In genomic region chr3:18791752-18792151, GRCh38 we compare ENCODE assay signal across 22 cellular contexts.
"Had no signal": no experiment of that assay in that cellular context is flagged by ENCODE, and none has a peak within 500 bp of the region (broad histone marks: within the 10 kb centered on the region; RNA-seq: fewer than 3 reads in every experiment).

No MANE protein-coding gene starts in this region.

- H3K4me3 Mint-ChIP-seq: activated B cell treated with CpG ODN at 0.5 μM for 24 hours; activated CD8-positive, alpha-beta T cell treated with anti-CD3 and anti-CD28 coated beads, Interleukin-2, amount 10 ng/mL, durations not matched to agents 7 days and 5 days; activated naive CD8-positive, alpha-beta T cell treated with anti-CD3 and anti-CD28 coated beads for 36 hours had no signal

- H3K27ac Mint-ChIP-seq: activated B cell treated with CpG ODN at 0.5 μM for 24 hours; activated CD8-positive, alpha-beta T cell treated with anti-CD3 and anti-CD28 coated beads, Interleukin-2, amount 10 ng/mL, durations not matched to agents 7 days and 5 days; activated naive CD8-positive, alpha-beta T cell treated with anti-CD3 and anti-CD28 coated beads for 36 hours had no signal

- ATAC-seq: activated CD8-positive, alpha-beta T cell treated with anti-CD3 and anti-CD28 coated beads, Interleukin-2, amount 10 ng/mL, durations not matched to agents 7 days and 5 days; K562; Panc1; Right ventricle myocardium inferior; SK-N-SH treated with all-trans-retinoic acid at 6 μM for 48 hours had no signal

- H3K4me1 Mint-ChIP-seq: activated B cell treated with CpG ODN at 0.5 μM for 24 hours had no signal

- H3K27me3 Mint-ChIP-seq: activated B cell treated with CpG ODN at 0.5 μM for 24 hours; activated naive CD8-positive, alpha-beta T cell treated with anti-CD3 and anti-CD28 coated beads for 36 hours had no signal

- H3K9me3 Mint-ChIP-seq: activated B cell treated with CpG ODN at 0.5 μM for 24 hours; activated naive CD8-positive, alpha-beta T cell treated with anti-CD3 and anti-CD28 coated beads for 36 hours had no signal

- DNase-seq: activated B cell treated with CpG ODN at 0.5 μM for 24 hours; activated CD8-positive, alpha-beta memory T cell treated with anti-CD3 and anti-CD28 coated beads, Interleukin-2, amount 50 U/mL, for 48 hours; activated CD8-positive, alpha-beta T cell treated with anti-CD3 and anti-CD28 coated beads, Interleukin-2, amount 10 ng/mL, durations not matched to agents 7 days and 5 days; activated naive CD8-positive, alpha-beta T cell treated with anti-CD3 and anti-CD28 coated beads for 36 hours; activated T-cell treated with anti-CD3 and anti-CD28 coated beads, Interleukin-2, amount 50 U/mL, for 48 hours; brain microvascular endothelial cell; cerebellar nuclear complex; Karpas-422; MM.1S; NCI-H187 treated with DMSO at 0.1 percent for 48 hours; NCI-H2081 treated with DMSO at 0.1 percent for 48 hours; NCI-H226; NCI-H526; NCI-H774; RPMI8226; SW 1271; T-helper 2 cell; T1000 had no signal
